In genomic region chr6:131281471-131282270, GRCh38 we compare ENCODE assay signal across 8 cellular contexts.
DNase-seq lines count a peak whose midpoint lies in the region; ATAC-seq and TF ChIP-seq lines count a peak whose summit lies in the region.

No MANE protein-coding gene starts in this region.

- DNase-seq in CD8-positive, alpha-beta T cell: peak; percentile 46 to 88 (median 68)
- DNase-seq in OCI-LY7 (ENCODE audit: low spot score) (peak; percentile 31), iris pigment epithelial cell (ENCODE audit: low read depth) (peak; percentile 35), cerebellar nuclear complex (lab: John Stamatoyannopoulos, UW) (no peak), HFFc6 (no peak), AG20443 (ENCODE audit: low spot score) (no peak)
- DNase-seq in activated naive CD4-positive, alpha-beta T cell treated with Interleukin-2 at 50 U/mL for 16 hours: peak; percentile 42
- DNase-seq in stimulated activated CD4-positive, alpha-beta T cell treated with anti-CD3 and anti-CD28 coated beads, TNF-alpha, amount 100 ng/mL, for 1 hour (ENCODE audit: low read depth in 3 of 3, low spot score in 1 of 3): peak; percentile 19 to 47 (median 38)

- H2AFZ ChIP-seq in OCI-LY7 (ENCODE audit: low read length): peak overlapping the region; percentile 45; the same call in 1 of the 2 replicates

- H3K27ac Mint-ChIP-seq in CD8-positive, alpha-beta T cell: peak overlapping the region; percentile 97
- H3K27ac Mint-ChIP-seq in HFFc6: no peak overlapping the region

- H4K20me1 ChIP-seq in OCI-LY7 (ENCODE audit: insufficient read depth, low read length): no peaks in the 10 kb centered on the region

- no peaks in the 10 kb centered on the region for H3K36me3 ChIP-seq in CD8-positive, alpha-beta T cell (ENCODE audit: insufficient read depth, low read length)
- no peaks in the 10 kb centered on the region; the same call in 1 of the 2 replicates for H3K36me3 ChIP-seq in OCI-LY7 (ENCODE audit: insufficient read depth, low read length)

- POLR2A ChIA-PET in CD8-positive, alpha-beta T cell (lab: Charles Lee): interaction anchor here (0.6 to 3.9 kb wide), 11 partner anchors 11 to 1059 kb away, joined by 3 to 25 read pairs (median 3); partner anchors contain the start of gene SAMD3
- POLR2A ChIA-PET in OCI-LY7 (lab: Charles Lee): interaction anchor here (1.0 to 1.2 kb wide), 4 partner anchors 11 to 146 kb away, joined by 3 read pairs; no protein-coding TSS in a partner anchor

- peaks cover 66% of the 10 kb centered on the region for H3K4me1 Mint-ChIP-seq in CD8-positive, alpha-beta T cell (ENCODE audit: low read depth)
- H3K4me1 Mint-ChIP-seq in HFFc6 (ENCODE audit: low read depth): no peaks in the 10 kb centered on the region

- H3K4me1 ChIP-seq in CD8-positive, alpha-beta T cell (ENCODE audit: insufficient read depth, low read length): peaks cover 48% of the 10 kb centered on the region
- peaks cover 9% of the 10 kb centered on the region for H3K4me1 ChIP-seq in OCI-LY7 (ENCODE audit: insufficient read depth, low read length, poor library complexity, severe bottlenecking)

- no peak overlapping the region for H3K4me2 ChIP-seq in OCI-LY7 (ENCODE audit: low read length)

- no peaks in the 10 kb centered on the region for H3K9me3 ChIP-seq in CD8-positive, alpha-beta T cell (ENCODE audit: low read length)
- H3K9me3 ChIP-seq in OCI-LY7 (ENCODE audit: low read length): no peaks in the 10 kb centered on the region

- CTCF ChIA-PET in CD8-positive, alpha-beta T cell (lab: Charles Lee): interaction anchor here (0.6 to 4.3 kb wide), 9 partner anchors 9 to 252 kb away, joined by 3 to 14 read pairs (median 4); no protein-coding TSS in a partner anchor
- CTCF ChIA-PET in OCI-LY7 (lab: Charles Lee; ENCODE audit: unreplicated experiment): no interaction called here

- no peak for TF ChIP-seq CTCF in CD8-positive, alpha-beta T cell (IDR thresholded peaks at IDR 0.05)
- TF ChIP-seq CTCF in OCI-LY7 (conservative IDR thresholded peaks at IDR 0.05; ENCODE audit: low read length) (no peak), HFFc6 (IDR thresholded peaks at IDR 0.05) (no peak)

- peak overlapping the region; percentile 77 for H3K4me3 Mint-ChIP-seq in CD8-positive, alpha-beta T cell
- no peak overlapping the region for H3K4me3 Mint-ChIP-seq in HFFc6

- peaks cover 9% of the 10 kb centered on the region for H3K9me3 Mint-ChIP-seq in CD8-positive, alpha-beta T cell
- no peaks in the 10 kb centered on the region; the same call in 1 of the 2 replicates for H3K9me3 Mint-ChIP-seq in HFFc6

- BruUV-seq in OCI-LY7 (replicated peaks; lab: Mats Ljungman, UMichigan): no TSS peak

- H3K27me3 ChIP-seq in CD8-positive, alpha-beta T cell (ENCODE audit: insufficient read depth, low read length): no peaks in the 10 kb centered on the region

- no peaks in the 10 kb centered on the region for H3K9me2 ChIP-seq in OCI-LY7 (ENCODE audit: insufficient read depth, low read length)

- peak; percentile 97 for ATAC-seq in CD8-positive, alpha-beta T cell

- no peaks in the 10 kb centered on the region for H3K79me2 ChIP-seq in OCI-LY7 (ENCODE audit: insufficient read depth, low read depth, low read length)

- H3K27me3 Mint-ChIP-seq in CD8-positive, alpha-beta T cell (ENCODE audit: low read depth): no peaks in the 10 kb centered on the region
- H3K27me3 Mint-ChIP-seq in HFFc6 (ENCODE audit: insufficient read depth): no peaks in the 10 kb centered on the region

- peaks cover 37% of the 10 kb centered on the region for H3K36me3 Mint-ChIP-seq in CD8-positive, alpha-beta T cell
- H3K36me3 Mint-ChIP-seq in HFFc6 (ENCODE audit: low read depth): no peaks in the 10 kb centered on the region

- H3K27ac ChIP-seq in CD8-positive, alpha-beta T cell (ENCODE audit: low read depth, low read length): peak overlapping the region; percentile 78
- H3K27ac ChIP-seq in OCI-LY7 (ENCODE audit: low read depth, low read length, poor library complexity, severe bottlenecking): no peak overlapping the region

- H3K4me3 ChIP-seq in CD8-positive, alpha-beta T cell (ENCODE audit: low read depth, low read length): peak overlapping the region; percentile 33
- H3K4me3 ChIP-seq in OCI-LY7 (ENCODE audit: low read depth, low read length, poor library complexity, severe bottlenecking): no peak overlapping the region

- intact Hi-C loops in CD8-positive, alpha-beta T cell (cut with DNase I, micrococcal nuclease): loop anchor here (1.0 to 10.0 kb wide), 5 partner anchors 27 to 253 kb away; no protein-coding TSS in a partner anchor
- intact Hi-C loops in OCI-LY7 (cut with micrococcal nuclease; ENCODE audit: unreplicated experiment): no loop called here

Comparison
In these comparisons a context has a peak if more than half of its experiments do, and no peak if none do; other contexts are left out.
1. DNase-seq: peak in CD8-positive, alpha-beta T cell (7 of 7), OCI-LY7 (single experiment), activated naive CD4-positive, alpha-beta T cell treated with Interleukin-2 at 50 U/mL for 16 hours (single experiment), iris pigment epithelial cell (single experiment) and stimulated activated CD4-positive, alpha-beta T cell treated with anti-CD3 and anti-CD28 coated beads, TNF-alpha, amount 100 ng/mL, for 1 hour (3 of 3); none in cerebellar nuclear complex (0 of 2), HFFc6 (single experiment) and AG20443 (single experiment).